In genomic region chr11:72002841-72003775, GRCh38 we compare ENCODE assay signal across 15 cellular contexts. TPM values are rescaled to one million over a fixed set of nuclear protein-coding genes. Genes with fewer than 3 reads are reported as not detected.
DNase-seq lines count a peak whose midpoint lies in the region; ATAC-seq, FAIRE-seq and TF ChIP-seq lines count a peak whose summit lies in the region.
"Had no signal": no experiment of that assay in that cellular context is flagged by ENCODE, and none has a peak within 500 bp of the region (broad histone marks: within the 10 kb centered on the region; RNA-seq: fewer than 3 reads in every experiment).

No MANE protein-coding gene starts in this region.

- no peak for FAIRE-seq in HTR-8/SVneo (lab: Jason Lieb, UNC)
- FAIRE-seq in GM19239 (lab: Jason Lieb, UNC) = no peak
- FAIRE-seq: GM12892 had no signal

- peaks cover 81% of the 10 kb centered on the region for H3K36me3 Mint-ChIP-seq in CD4-positive, alpha-beta T cell (ENCODE audit: low read depth)
- H3K36me3 Mint-ChIP-seq in HFFc6 (ENCODE audit: low read depth) (peaks cover 30% of the 10 kb centered on the region; the same call in 1 of the 2 replicates), brain (peaks cover 48% of the 10 kb centered on the region)
- H3K36me3 Mint-ChIP-seq in natural killer cell treated with Interleukin-12 subunit alpha and Interleukin-12 subunit beta and Interleukin-15 and Interleukin-18, amount 100 ng/mL, for 72 hours = peaks cover 10% of the 10 kb centered on the region

- no peaks in the 10 kb centered on the region for H3K9me3 ChIP-seq in CD4-positive, alpha-beta T cell (ENCODE audit: control insufficient read depth, low read length)

- TF ChIP-seq CTCF in CD4-positive, alpha-beta T cell (IDR thresholded peaks at IDR 0.05) = no peak
- TF ChIP-seq CTCF in HFFc6 (IDR thresholded peaks at IDR 0.05) (no peak), brain (conservative IDR thresholded peaks at IDR 0.05) (no peak)

- no peak overlapping the region for H3K27ac ChIP-seq in CD4-positive, alpha-beta T cell (ENCODE audit: low read depth, low read length)

- DNase-seq in CD4-positive, alpha-beta T cell = no peak
- DNase-seq in HFFc6 = no peak
- no peak for DNase-seq in natural killer cell treated with Interleukin-12 subunit alpha and Interleukin-12 subunit beta and Interleukin-15 and Interleukin-18, amount 100 ng/mL, for 72 hours (ENCODE audit: low spot score)
- no peak for DNase-seq in NCI-H82 (lab: John Stamatoyannopoulos, UW)
- DNase-seq in NCI-H69 (lab: John Stamatoyannopoulos, UW) = no peak
- DNase-seq in HTR-8/SVneo (ENCODE audit: insufficient read length, low spot score) = no peak
- DNase-seq in GM19239 (ENCODE audit: insufficient read length, low spot score) = no peak
- DNase-seq: activated CD4-positive, alpha-beta T cell treated with anti-CD3 and anti-CD28 coated beads for 48 hours; activated naive CD8-positive, alpha-beta T cell treated with anti-CD3 and anti-CD28 coated beads, Interleukin-2, amount 10 ng/mL, durations not matched to agents 7 days and 5 days; MM.1S; stimulated activated naive CD4-positive, alpha-beta T cell; T-cell had no signal

- H3K27me3 ChIP-seq in CD4-positive, alpha-beta T cell (ENCODE audit: control insufficient read depth, insufficient read depth, low read length) = no peaks in the 10 kb centered on the region

- CTCF ChIA-PET in CD4-positive, alpha-beta T cell (lab: Charles Lee) = no interaction called here

- ATAC-seq in CD4-positive, alpha-beta T cell (ENCODE audit: poor library complexity) = no peak
- no peak for ATAC-seq in natural killer cell treated with Interleukin-12 subunit alpha and Interleukin-12 subunit beta and Interleukin-15 and Interleukin-18, amount 100 ng/mL, for 72 hours
- ATAC-seq: T-cell had no signal

- intact Hi-C loops in CD4-positive, alpha-beta T cell (cut with DNase I, micrococcal nuclease) = no loop called here

- peaks cover 36% of the 10 kb centered on the region for H3K4me1 Mint-ChIP-seq in CD4-positive, alpha-beta T cell (ENCODE audit: low read depth)
- H3K4me1 Mint-ChIP-seq in HFFc6 (ENCODE audit: low read depth) (peaks cover 14% of the 10 kb centered on the region), brain (peaks cover 10% of the 10 kb centered on the region)
- H3K4me1 Mint-ChIP-seq in natural killer cell treated with Interleukin-12 subunit alpha and Interleukin-12 subunit beta and Interleukin-15 and Interleukin-18, amount 100 ng/mL, for 72 hours (ENCODE audit: low read depth in 2 of 2) = peaks cover 23 to 37% of the 10 kb centered on the region in 2 donors

- POLR2A ChIA-PET in CD4-positive, alpha-beta T cell (lab: Charles Lee) = no interaction called here

- no peaks in the 10 kb centered on the region for H3K9me3 Mint-ChIP-seq in CD4-positive, alpha-beta T cell
- H3K9me3 Mint-ChIP-seq in HFFc6 (no peaks in the 10 kb centered on the region), brain (no peaks in the 10 kb centered on the region)
- no peaks in the 10 kb centered on the region for H3K9me3 Mint-ChIP-seq in natural killer cell treated with Interleukin-12 subunit alpha and Interleukin-12 subunit beta and Interleukin-15 and Interleukin-18, amount 100 ng/mL, for 72 hours
- H3K9me3 Mint-ChIP-seq: activated naive CD8-positive, alpha-beta T cell treated with anti-CD3 and anti-CD28 coated beads, Interleukin-2, amount 10 ng/mL, durations not matched to agents 7 days and 5 days; T-cell had no signal

- no peaks in the 10 kb centered on the region for H3K27me3 Mint-ChIP-seq in CD4-positive, alpha-beta T cell
- H3K27me3 Mint-ChIP-seq in HFFc6 (ENCODE audit: insufficient read depth) (peaks cover 40% of the 10 kb centered on the region), brain (no peaks in the 10 kb centered on the region)
- H3K27me3 Mint-ChIP-seq in natural killer cell treated with Interleukin-12 subunit alpha and Interleukin-12 subunit beta and Interleukin-15 and Interleukin-18, amount 100 ng/mL, for 72 hours = no peaks in the 10 kb centered on the region
- H3K27me3 Mint-ChIP-seq: activated naive CD8-positive, alpha-beta T cell treated with anti-CD3 and anti-CD28 coated beads, Interleukin-2, amount 10 ng/mL, durations not matched to agents 7 days and 5 days; B cell; T-cell had no signal

- peak overlapping the region; percentile 72 for H3K27ac Mint-ChIP-seq in CD4-positive, alpha-beta T cell
- peak overlapping the region; percentile 47; the same call in 1 of the 2 replicates for H3K27ac Mint-ChIP-seq in HFFc6
- H3K27ac Mint-ChIP-seq in brain = peak overlapping the region; percentile 42 to 95 (median 78)
- peak overlapping the region; percentile 9 to 30 for H3K27ac Mint-ChIP-seq in natural killer cell treated with Interleukin-12 subunit alpha and Interleukin-12 subunit beta and Interleukin-15 and Interleukin-18, amount 100 ng/mL, for 72 hours

- H3K4me3 Mint-ChIP-seq in CD4-positive, alpha-beta T cell = no peak overlapping the region
- H3K4me3 Mint-ChIP-seq in HFFc6 = no peak overlapping the region; the same call in 1 of the 2 replicates
- no peak overlapping the region for H3K4me3 Mint-ChIP-seq in brain
- H3K4me3 Mint-ChIP-seq in natural killer cell treated with Interleukin-12 subunit alpha and Interleukin-12 subunit beta and Interleukin-15 and Interleukin-18, amount 100 ng/mL, for 72 hours = no peak overlapping the region
- H3K4me3 Mint-ChIP-seq: activated naive CD8-positive, alpha-beta T cell treated with anti-CD3 and anti-CD28 coated beads, Interleukin-2, amount 10 ng/mL, durations not matched to agents 7 days and 5 days; B cell had no signal

RNA-seq across cellular contexts. Expression of gene IL18BP, which starts 4.4 kb away (rescaled TPM):
- 10 to 100 TPM; 14.7 to 16.8 TPM for total RNA-seq in CD4-positive, alpha-beta T cell
- total RNA-seq in HFFc6 (2021; fragmentation: NEBNext Ultra II Directional; extraction: Animal tissue kit (Norgen Biotek cat#: 25700)) = 1 to 10 TPM; 1.5 to 2.3 (median 1.8) TPM
- 6.6 TPM for polyA plus RNA-seq in brain (ENCODE audit: insufficient read depth, low read depth, low replicate concordance)
- 10 to 100 TPM; 16.5 to 20.6 TPM for total RNA-seq in natural killer cell treated with Interleukin-12 subunit alpha and Interleukin-12 subunit beta and Interleukin-15 and Interleukin-18, amount 100 ng/mL, for 72 hours

Comparison
In these comparisons a context has a peak if more than half of its experiments do, and no peak if none do; other contexts are left out.
1. H3K27ac Mint-ChIP-seq: peak in every context shown above with its lines; median percentile 78 in brain; 72 in CD4-positive, alpha-beta T cell; 47 in HFFc6; 20 in natural killer cell treated with Interleukin-12 subunit alpha and Interleukin-12 subunit beta and Interleukin-15 and Interleukin-18, amount 100 ng/mL, for 72 hours.
2. RNA of gene IL18BP, which starts 4.4 kb away (total RNA-seq): 16.5 to 20.6 TPM in natural killer cell treated with Interleukin-12 subunit alpha and Interleukin-12 subunit beta and Interleukin-15 and Interleukin-18, amount 100 ng/mL, for 72 hours and 14.7 to 16.8 TPM in CD4-positive, alpha-beta T cell; 1.5 to 2.3 TPM in HFFc6; every median in the first group is over 4 times any median in the second.